Comparison of ENCODE assay signal across 8 cellular contexts in genomic region chr9:108953983-108954574, GRCh38. TPM values are rescaled to one million over a fixed set of nuclear protein-coding genes. Genes with fewer than 3 reads are reported as not detected.
A peak's percentile ranks its signal among the peaks of the same experiment; 100 is the strongest.
DNase-seq lines count a peak whose midpoint lies in the region; ATAC-seq and TF ChIP-seq lines count a peak whose summit lies in the region.

No MANE protein-coding gene starts in this region.

- peak; percentile 52 for TF ChIP-seq CTCF in lung (IDR thresholded peaks at IDR 0.05; ENCODE audit: control extremely low read depth, extremely low read depth)

- H3K36me3 ChIP-seq in CD4-positive, CD25-positive, alpha-beta regulatory T cell (ENCODE audit: control insufficient read depth, insufficient read depth, low read length) = no peaks in the 10 kb centered on the region
- H3K36me3 ChIP-seq in lung (ENCODE audit: control insufficient read depth in 2 of 2, insufficient read depth in 2 of 2, low read length in 2 of 2) = peaks cover 0 to 5% of the 10 kb centered on the region in 2 donors

- no peak overlapping the region for H3K27ac Mint-ChIP-seq in CD4-positive, CD25-positive, alpha-beta regulatory T cell

- WGBS in lung, 2 donors = 3 to 6% methylated on average over 3 of the region's 3 CpGs

- intact Hi-C loops in posterior cingulate gyrus (cut with DNase I) = no loop called here

- no peaks in the 10 kb centered on the region for H3K36me3 Mint-ChIP-seq in CD4-positive, CD25-positive, alpha-beta regulatory T cell

- peaks cover 0 to 6% (median 0%) of the 10 kb centered on the region in 4 donors for H3K4me1 Mint-ChIP-seq in CD4-positive, CD25-positive, alpha-beta regulatory T cell

- no peak overlapping the region for H3K4me3 Mint-ChIP-seq in CD4-positive, CD25-positive, alpha-beta regulatory T cell

- peak overlapping the region; percentile 21 for H3K4me3 ChIP-seq in CD4-positive, CD25-positive, alpha-beta regulatory T cell (ENCODE audit: low read depth, low read length)
- H3K4me3 ChIP-seq in lung = no peak overlapping the region

- peak in 2 of 3 donors; percentile 44 to 60 for DNase-seq in CD4-positive, CD25-positive, alpha-beta regulatory T cell
- DNase-seq in H4 (ENCODE audit: low spot score) = peak; percentile 30
- DNase-seq in NCI-H774 (lab: John Stamatoyannopoulos, UW) = peak; percentile 1
- DNase-seq in dedifferentiated amniotic fluid mesenchymal stem cell (ENCODE audit: extremely low spot score) = peak; percentile 84
- DNase-seq in lung (ENCODE audit: low spot score) = no peak
- no peak for DNase-seq in posterior cingulate gyrus
- DNase-seq in GM19240 (ENCODE audit: insufficient read length, low spot score) = no peak

- ATAC-seq in CD4-positive, CD25-positive, alpha-beta regulatory T cell (ENCODE audit: low read depth in 2 of 2) = no peak
- ATAC-seq in lung (ENCODE audit: insufficient read depth, low FRiP score) = no peak
- no peak for ATAC-seq in GM21717 (IDR thresholded peaks at IDR 0.05; ENCODE audit: unreplicated experiment)

- no peaks in the 10 kb centered on the region for H3K27me3 Mint-ChIP-seq in CD4-positive, CD25-positive, alpha-beta regulatory T cell

- H3K27ac ChIP-seq in CD4-positive, CD25-positive, alpha-beta regulatory T cell (ENCODE audit: insufficient read depth, low read length, poor library complexity, severe bottlenecking) = no peak overlapping the region
- no peak overlapping the region for H3K27ac ChIP-seq in lung (ENCODE audit: low read depth in 1 of 2, low read length in 1 of 2)

- no peaks in the 10 kb centered on the region for H3K9me3 ChIP-seq in CD4-positive, CD25-positive, alpha-beta regulatory T cell (ENCODE audit: control insufficient read depth in 2 of 2, low read length in 2 of 2)
- no peaks in the 10 kb centered on the region for H3K9me3 ChIP-seq in lung (ENCODE audit: control insufficient read depth in 2 of 2, insufficient read depth in 1 of 2, low read length in 1 of 2)

- H3K4me1 ChIP-seq in CD4-positive, CD25-positive, alpha-beta regulatory T cell (ENCODE audit: control insufficient read depth, insufficient read depth, low read length, poor library complexity, severe bottlenecking) = no peaks in the 10 kb centered on the region
- H3K4me1 ChIP-seq in lung (ENCODE audit: control insufficient read depth in 2 of 2, insufficient read depth in 2 of 2, low read length in 2 of 2) = peaks cover 0 to 4% of the 10 kb centered on the region in 2 donors

- H3K27me3 ChIP-seq in CD4-positive, CD25-positive, alpha-beta regulatory T cell (ENCODE audit: control insufficient read depth, insufficient read depth, low read length) = no peaks in the 10 kb centered on the region
- H3K27me3 ChIP-seq in lung (ENCODE audit: control insufficient read depth, insufficient read depth) = no peaks in the 10 kb centered on the region

- no peaks in the 10 kb centered on the region for H3K9me3 Mint-ChIP-seq in CD4-positive, CD25-positive, alpha-beta regulatory T cell

RNA-seq across cellular contexts. Expression of gene ABITRAM, which starts 19.9 kb away (rescaled TPM):
- total RNA-seq in CD4-positive, CD25-positive, alpha-beta regulatory T cell = 6.2 TPM
- polyA plus RNA-seq in CD4-positive, CD25-positive, alpha-beta regulatory T cell = 10 to 100 TPM; 12.7 to 21.4 (median 14.7) TPM
- 6.5 and 8.3 TPM in 2 replicates for total RNA-seq in H4 (2014; rRNA removed; shearing (Covaris generic))
- total RNA-seq in lung = 10 to 100 TPM; 15.2 to 15.9 TPM
- polyA plus RNA-seq in lung = 10 to 100 TPM; 13.5 to 17.3 TPM

RNA-seq across cellular contexts. Expression of gene ELP1, which starts 20.2 kb away (rescaled TPM):
- 24.9 TPM for total RNA-seq in CD4-positive, CD25-positive, alpha-beta regulatory T cell
- 10 to 100 TPM; 13.7 to 21.9 (median 18.2) TPM for polyA plus RNA-seq in CD4-positive, CD25-positive, alpha-beta regulatory T cell
- 18.4 and 19.0 TPM in 2 replicates for total RNA-seq in H4 (2014; rRNA removed; shearing (Covaris generic))
- 10 to 100 TPM; 20.9 to 39.3 TPM for total RNA-seq in lung
- polyA plus RNA-seq in lung = 10 to 100 TPM in 1 of 2 donors, 1 to 10 TPM in 1; 8.0 to 11.8 TPM

RNA-seq across cellular contexts. Expression of gene CTNNAL1, which starts 59.2 kb away (rescaled TPM):
- total RNA-seq in CD4-positive, CD25-positive, alpha-beta regulatory T cell = 10.6 TPM
- 10 to 100 TPM in 1 of 4 donors, 1 to 10 TPM in 3; 2.2 to 10.1 (median 5.4) TPM for polyA plus RNA-seq in CD4-positive, CD25-positive, alpha-beta regulatory T cell
- 90.8 and 90.9 TPM in 2 replicates for total RNA-seq in H4 (2014; rRNA removed; shearing (Covaris generic))
- 10 to 100 TPM; 32.5 to 53.9 TPM for total RNA-seq in lung
- 10 to 100 TPM; 20.6 to 41.5 TPM for polyA plus RNA-seq in lung

Comparison
In these comparisons a context has a peak if more than half of its experiments do, and no peak if none do; other contexts are left out.
1. DNase-seq: peak in CD4-positive, CD25-positive, alpha-beta regulatory T cell (2 of 3), H4 (single experiment), NCI-H774 (single experiment) and dedifferentiated amniotic fluid mesenchymal stem cell (single experiment); none in lung (single experiment), posterior cingulate gyrus (0 of 10) and GM19240 (single experiment).